ENCODE assay signal across 26 cellular contexts in genomic region chr3:150374975-150375374, GRCh38.
"Had no signal": no experiment of that assay in that cellular context is flagged by ENCODE, and none has a peak within 500 bp of the region (broad histone marks: within the 10 kb centered on the region; RNA-seq: fewer than 3 reads in every experiment).

No MANE protein-coding gene starts in this region.

- H3K27ac ChIP-seq: ascending aorta, colonic mucosa, KMS-11 had no signal

- H3K4me3 Mint-ChIP-seq: activated CD8-positive, alpha-beta T cell treated with anti-CD3 and anti-CD28 coated beads for 36 hours; activated naive CD4-positive, alpha-beta T cell treated with anti-CD3 and anti-CD28 coated beads, Interleukin-2, amount 50 U/mL, for 24 hours; activated T-cell treated with anti-CD3 and anti-CD28 coated beads, Interleukin-2, amount 50 U/mL, for 72 hours; brain; central memory CD8-positive, alpha-beta T cell; T-helper 2 cell treated with Interferon-gamma antibody and Interleukin-4, amounts not matched to agents 5 μg/mL and 100 μg/mL, for 36 hours had no signal

- H3K9me3 ChIP-seq: ascending aorta, colonic mucosa had no signal

- H3K4me3 ChIP-seq: ascending aorta, colonic mucosa, MG63, PC-9 had no signal

- H3K36me3 Mint-ChIP-seq: activated naive CD4-positive, alpha-beta T cell treated with anti-CD3 and anti-CD28 coated beads, Interleukin-2, amount 50 U/mL, for 24 hours; brain had no signal

- H3K27me3 ChIP-seq: ascending aorta, colonic mucosa, MG63 had no signal

- H3K27ac Mint-ChIP-seq: activated CD8-positive, alpha-beta T cell treated with anti-CD3 and anti-CD28 coated beads for 36 hours; activated naive CD4-positive, alpha-beta T cell treated with anti-CD3 and anti-CD28 coated beads, Interleukin-2, amount 50 U/mL, for 24 hours; activated T-cell treated with anti-CD3 and anti-CD28 coated beads, Interleukin-2, amount 50 U/mL, for 72 hours; activated T-helper 2 cell treated with anti-CD3 and anti-CD28 coated beads, Interferon-gamma antibody, Interleukin-2, Interleukin-4, amounts not matched to agents 10 μg/mL and 5 μg/mL and 100 μg/mL, durations not matched to agents 14 hours and 24 hours and 36 hours; T-helper 2 cell treated with Interferon-gamma antibody and Interleukin-4, amounts not matched to agents 5 μg/mL and 100 μg/mL, for 36 hours had no signal

- H3K27me3 Mint-ChIP-seq: activated naive CD4-positive, alpha-beta T cell treated with anti-CD3 and anti-CD28 coated beads, Interleukin-2, amount 50 U/mL, for 24 hours; brain; central memory CD8-positive, alpha-beta T cell had no signal

- H3K9me3 Mint-ChIP-seq: activated CD8-positive, alpha-beta T cell treated with anti-CD3 and anti-CD28 coated beads for 36 hours; activated naive CD4-positive, alpha-beta T cell treated with anti-CD3 and anti-CD28 coated beads, Interleukin-2, amount 50 U/mL, for 24 hours; activated T-cell treated with anti-CD3 and anti-CD28 coated beads, Interleukin-2, amount 50 U/mL, for 72 hours; activated T-helper 2 cell treated with anti-CD3 and anti-CD28 coated beads, Interferon-gamma antibody, Interleukin-2, Interleukin-4, amounts not matched to agents 10 μg/mL and 5 μg/mL and 100 μg/mL, durations not matched to agents 14 hours and 24 hours and 36 hours; central memory CD8-positive, alpha-beta T cell; T-helper 2 cell treated with Interferon-gamma antibody and Interleukin-4, amounts not matched to agents 5 μg/mL and 100 μg/mL, for 36 hours had no signal

- H3K4me1 Mint-ChIP-seq: activated naive CD4-positive, alpha-beta T cell treated with anti-CD3 and anti-CD28 coated beads, Interleukin-2, amount 50 U/mL, for 24 hours had no signal

- ATAC-seq: activated CD4-positive, CD25-positive, alpha-beta regulatory T cell treated with anti-CD3 and anti-CD28 coated beads, Interleukin-2, amount 50 U/mL, for 24 hours; activated CD8-positive, alpha-beta T cell treated with anti-CD3 and anti-CD28 coated beads for 36 hours; activated T-cell treated with anti-CD3 and anti-CD28 coated beads, Interleukin-2, amount 50 U/mL, for 72 hours; Right ventricle myocardium inferior; SK-N-SH treated with all-trans-retinoic acid at 6 μM for 48 hours had no signal

- H3K4me1 ChIP-seq: colonic mucosa had no signal

- H3K36me3 ChIP-seq: ascending aorta, colonic mucosa, MG63 had no signal

- DNase-seq: activated CD4-positive, alpha-beta T cell treated with anti-CD3 and anti-CD28 coated beads for 4 hours; activated CD8-positive, alpha-beta memory T cell treated with anti-CD3 and anti-CD28 coated beads, Interleukin-2, amount 50 U/mL, for 4 hours; activated CD8-positive, alpha-beta T cell treated with anti-CD3 and anti-CD28 coated beads for 36 hours; activated T-cell treated with anti-CD3 and anti-CD28 coated beads, Interleukin-2, amount 50 U/mL, for 72 hours; amniotic stem cell; colonic mucosa; MG63; MV-4-11; NCI-H1092 treated with DMSO at 0.1 percent for 48 hours; NCI-H1417 treated with DMSO at 0.1 percent for 48 hours; NCI-H1694; NCI-H2029; NCI-H2107; NCI-H510A treated with DMSO at 0.1 percent for 48 hours; PC-9; SW 1271 had no signal
